8 cellular contexts compared by ENCODE assay signal in genomic region chr15:50424066-50424890, GRCh38. TPM values are rescaled to one million over a fixed set of nuclear protein-coding genes. Genes with fewer than 3 reads are reported as not detected.
DNase-seq lines count a peak whose midpoint lies in the region; TF ChIP-seq lines count a peak whose summit lies in the region.

TSS of gene USP8 (plus strand) at chr15:50424405. CDS start at chr15:50439074, 14,669 bp downstream.

- H4K8ac ChIP-seq in H9 (replicated peaks; ENCODE audit: insufficient read length, low read depth, low read length) = no peak within 1 kb of the TSS

- no peak within 1 kb of the TSS for H2AFZ ChIP-seq in H9 (ENCODE audit: low read length)

- H3K36me3 Mint-ChIP-seq in H9 (ENCODE audit: insufficient read depth in 1 of 3, low read depth in 3 of 3) (peaks cover 0 to 6% (median 2%) of the 10 kb centered on the region in 3 experiments; a peak in 4 of 7 replicates), nephron (ENCODE audit: low read depth) (no peaks in the 10 kb centered on the region)
- H3K36me3 Mint-ChIP-seq in stimulated activated naive CD8-positive, alpha-beta T cell treated with anti-CD3 and anti-CD28 coated beads, Interleukin-15, Interleukin-2, amounts not matched to agents 100 ng/mL and 50 ng/mL, for 24 hours (ENCODE audit: low read depth) = peaks cover 13% of the 10 kb centered on the region

- peaks cover 25% of the 10 kb centered on the region; the same call in 1 of the 2 replicates for H3K79me2 ChIP-seq in H9 (ENCODE audit: insufficient read depth, low read length)

- no CpG with 5 or more reads among the region's 55 CpGs for whole genome bisulfite sequencing in H9 (ENCODE audit: extremely low coverage, insufficient read length, low lambda C conversion rate)

- H3K36me3 ChIP-seq in MG63 = peaks cover 14% of the 10 kb centered on the region

- no peaks in the 10 kb centered on the region for H3K9me3 ChIP-seq in H9 (ENCODE audit: control insufficient read depth, low read depth, low read length)
- H3K9me3 ChIP-seq in MG63 = no peaks in the 10 kb centered on the region

- H4K20me1 ChIP-seq in H9 (ENCODE audit: control insufficient read depth, insufficient read depth, insufficient read length) = no peaks in the 10 kb centered on the region

- peak within 1 kb of the TSS; percentile 42 for H2BK120ac ChIP-seq in H9 (ENCODE audit: low read depth, low read length, poor library complexity, severe bottlenecking)

- no peak within 1 kb of the TSS for H2BK12ac ChIP-seq in H9 (ENCODE audit: insufficient read length, low read depth, low read length)

- DNase-seq in ELR (ENCODE audit: low read depth) (peak; percentile 96), H9 (peak; percentile 100), MG63 (peak; percentile 99), SHP77 treated with DMSO at 0.1 percent for 48 hours (lab: John Stamatoyannopoulos, UW) (peak; percentile 97), fibroblast of the aortic adventitia (ENCODE audit: low read depth) (peak; percentile 95)
- DNase-seq in activated effector memory CD4-positive, alpha-beta T cell treated with anti-CD3 and anti-CD28 coated beads, Interleukin-2, amount 50 U/mL, for 16 hours = peak; percentile 97

- H3T11ph ChIP-seq in H9 (ENCODE audit: low read length) = no peak within 1 kb of the TSS

- no peak within 1 kb of the TSS for H3K56ac ChIP-seq in H9 (ENCODE audit: insufficient read length, low read depth, low read length)

- H2BK5ac ChIP-seq in H9 (ENCODE audit: insufficient read length, low read length) = no peak within 1 kb of the TSS

- peak within 1 kb of the TSS; percentile 50 for H3K4me2 ChIP-seq in H9 (ENCODE audit: insufficient read depth, insufficient read length, low read length)

- no peaks in the 10 kb centered on the region for H3K79me1 ChIP-seq in H9 (ENCODE audit: insufficient read depth, low read depth, low read length, poor library complexity, severe bottlenecking)

- H3K27me3 ChIP-seq in H9 (ENCODE audit: insufficient read depth, low read length) (no peaks in the 10 kb centered on the region), MG63 (no peaks in the 10 kb centered on the region)

- H3K18ac ChIP-seq in H9 (ENCODE audit: insufficient read length, low read depth, low read length) = peak within 1 kb of the TSS; percentile 78

- H3K23me2 ChIP-seq in H9 (ENCODE audit: insufficient read length, low read depth, low read length, poor library complexity, severe bottlenecking) = no peaks in the 10 kb centered on the region

- H3K9me3 Mint-ChIP-seq in H9 (no peaks in the 10 kb centered on the region), nephron (no peaks in the 10 kb centered on the region)
- H3K9me3 Mint-ChIP-seq in stimulated activated naive CD8-positive, alpha-beta T cell treated with anti-CD3 and anti-CD28 coated beads, Interleukin-15, Interleukin-2, amounts not matched to agents 100 ng/mL and 50 ng/mL, for 24 hours = no peaks in the 10 kb centered on the region

- H3K4me1 Mint-ChIP-seq in H9 (peaks cover 8 to 12% of the 10 kb centered on the region in 2 experiments), nephron (peaks cover 10% of the 10 kb centered on the region)
- H3K4me1 Mint-ChIP-seq in stimulated activated naive CD8-positive, alpha-beta T cell treated with anti-CD3 and anti-CD28 coated beads, Interleukin-15, Interleukin-2, amounts not matched to agents 100 ng/mL and 50 ng/mL, for 24 hours (ENCODE audit: low read depth) = peaks cover 38% of the 10 kb centered on the region

- 0 out of 2 replicates have a peak within 1 kb of the TSS, but pooled peaks have one; percentile 44 for H2BK15ac ChIP-seq in H9 (ENCODE audit: low read depth, low read length)

- H3K4me3 Mint-ChIP-seq in H9 (peak within 1 kb of the TSS; percentile 98), nephron (peak within 1 kb of the TSS; percentile 91 to 94 (median 93))
- peak within 1 kb of the TSS; percentile 97 for H3K4me3 Mint-ChIP-seq in stimulated activated naive CD8-positive, alpha-beta T cell treated with anti-CD3 and anti-CD28 coated beads, Interleukin-15, Interleukin-2, amounts not matched to agents 100 ng/mL and 50 ng/mL, for 24 hours

- peak within 1 kb of the TSS; percentile 96 for H3K9ac ChIP-seq in H9 (ENCODE audit: extremely low read depth, insufficient read length, low read length)

- H4K91ac ChIP-seq in H9 (ENCODE audit: insufficient read length, low read depth, low read length) = no peak within 1 kb of the TSS

- H3K4me3 ChIP-seq in MG63 (peak within 1 kb of the TSS; percentile 99), fibroblast of the aortic adventitia (ENCODE audit: low read depth, low read length) (peak within 1 kb of the TSS; percentile 80)

- no peaks in the 10 kb centered on the region for H3K4me1 ChIP-seq in H9 (ENCODE audit: insufficient read depth, low read length)

- TF ChIP-seq CTCF in H9 (conservative IDR thresholded peaks at IDR 0.05) = no peak
- no peak for TF ChIP-seq CTCF in fibroblast of the aortic adventitia (IDR thresholded peaks at IDR 0.05; ENCODE audit: insufficient read depth, low read length)
- no peak for TF ChIP-seq CTCF in nephron (IDR thresholded peaks at IDR 0.05; ENCODE audit: unreplicated experiment in 3 of 3)

- H3K14ac ChIP-seq in H9 (ENCODE audit: insufficient read depth, low read length) = peak within 1 kb of the TSS; percentile 92

- H2BK20ac ChIP-seq in H9 (ENCODE audit: low read depth, low read length, poor library complexity, severe bottlenecking) = no peak within 1 kb of the TSS

- H3K27ac ChIP-seq in H9 (ENCODE audit: insufficient read length, low read depth, low read length) = peak within 1 kb of the TSS; percentile 32

- no peak within 1 kb of the TSS for H2AK5ac ChIP-seq in H9 (ENCODE audit: insufficient read length, low read length)

- H3K27me3 Mint-ChIP-seq in H9 (ENCODE audit: low read depth) = no peaks in the 10 kb centered on the region; the same call in 1 of the 2 replicates
- H3K27me3 Mint-ChIP-seq in nephron (ENCODE audit: low read depth) = no peaks in the 10 kb centered on the region
- no peaks in the 10 kb centered on the region for H3K27me3 Mint-ChIP-seq in stimulated activated naive CD8-positive, alpha-beta T cell treated with anti-CD3 and anti-CD28 coated beads, Interleukin-15, Interleukin-2, amounts not matched to agents 100 ng/mL and 50 ng/mL, for 24 hours

- H3K4ac ChIP-seq in H9 (ENCODE audit: low read depth, low read length) = no peak within 1 kb of the TSS

- H3K27ac Mint-ChIP-seq in H9 (peak within 1 kb of the TSS; percentile 94 to 99 (median 96)), nephron (peak within 1 kb of the TSS; percentile 87 to 95 (median 92))
- H3K27ac Mint-ChIP-seq in stimulated activated naive CD8-positive, alpha-beta T cell treated with anti-CD3 and anti-CD28 coated beads, Interleukin-15, Interleukin-2, amounts not matched to agents 100 ng/mL and 50 ng/mL, for 24 hours = peak within 1 kb of the TSS; percentile 95

- no peak within 1 kb of the TSS for H3K23ac ChIP-seq in H9 (ENCODE audit: insufficient read length, low read depth, low read length)

- peak within 1 kb of the TSS; percentile 86 for H4K5ac ChIP-seq in H9 (ENCODE audit: insufficient read length, low read depth, low read length)

RNA-seq across cellular contexts. Expression of gene USP8, which starts in this region (rescaled TPM):
- total RNA-seq in H9 (2021) (64.4 and 67.1 TPM in 2 replicates), fibroblast of the aortic adventitia (ENCODE audit: low replicate concordance) (32.2 and 58.1 TPM in 2 replicates)
- total RNA-seq in MG63 (2014; rRNA removed; shearing (Covaris generic); ENCODE audit: low replicate concordance) = 48.0 and 81.2 TPM in 2 replicates

Comparison
In these comparisons a context has a peak if more than half of its experiments do, and no peak if none do; other contexts are left out.
1. Peak in every context shown above with its lines: DNase-seq, H3K4me3 ChIP-seq and H3K27ac ChIP-seq.